1 cellular context compared by ENCODE assay signal in the genomic region with DNA sequence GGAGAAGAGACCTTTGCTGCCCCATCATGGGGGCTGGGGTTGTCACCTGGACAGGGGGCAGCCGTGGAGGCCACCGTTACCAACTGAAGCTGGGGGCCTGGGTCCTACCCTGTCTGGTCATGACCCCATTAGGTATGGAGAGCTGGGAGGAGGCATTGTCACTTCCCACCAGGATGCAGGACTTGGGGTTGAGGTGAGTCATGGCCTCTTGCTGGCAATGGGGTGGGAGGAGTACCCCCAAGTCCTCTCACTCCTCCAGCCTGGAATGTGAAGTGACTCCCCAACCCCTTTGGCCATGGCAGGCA.
TF ChIP-seq lines count a peak whose summit lies in the region.

No MANE protein-coding gene starts in this region.

TF ChIP-seq in IMR-90, 13 proteins besides CTCF, POLR2A, EP300 and RAD21:
- TF ChIP-seq CEBPB (IDR thresholded peaks at IDR 0.05; ENCODE audit: low read depth, low read length), result no peak
- no peak for TF ChIP-seq RFX5 (IDR thresholded peaks at IDR 0.05; ENCODE audit: low read depth, low read length)
- no peak for TF ChIP-seq SMC3 (IDR thresholded peaks at IDR 0.05; ENCODE audit: low read depth, low read length)
- TF ChIP-seq RCOR1 (IDR thresholded peaks at IDR 0.05; ENCODE audit: insufficient replicate concordance, low read length), result no peak
- no peak for TF ChIP-seq MAFK (IDR thresholded peaks at IDR 0.05; ENCODE audit: low read depth, low read length)
- no peak for TF ChIP-seq MAZ (IDR thresholded peaks at IDR 0.05; ENCODE audit: borderline replicate concordance, low read depth, low read length)
- TF ChIP-seq FOS (IDR thresholded peaks at IDR 0.05; ENCODE audit: low read depth, low read length), result no peak
- TF ChIP-seq, protein P1, sequence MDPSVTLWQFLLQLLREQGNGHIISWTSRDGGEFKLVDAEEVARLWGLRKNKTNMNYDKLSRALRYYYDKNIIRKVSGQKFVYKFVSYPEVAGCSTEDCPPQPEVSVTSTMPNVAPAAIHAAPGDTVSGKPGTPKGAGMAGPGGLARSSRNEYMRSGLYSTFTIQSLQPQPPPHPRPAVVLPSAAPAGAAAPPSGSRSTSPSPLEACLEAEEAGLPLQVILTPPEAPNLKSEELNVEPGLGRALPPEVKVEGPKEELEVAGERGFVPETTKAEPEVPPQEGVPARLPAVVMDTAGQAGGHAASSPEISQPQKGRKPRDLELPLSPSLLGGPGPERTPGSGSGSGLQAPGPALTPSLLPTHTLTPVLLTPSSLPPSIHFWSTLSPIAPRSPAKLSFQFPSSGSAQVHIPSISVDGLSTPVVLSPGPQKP (IDR thresholded peaks at IDR 0.05; ENCODE audit: borderline replicate concordance, low read depth, low read length), result no peak
- no peak for TF ChIP-seq BHLHE40 (IDR thresholded peaks at IDR 0.05; ENCODE audit: low read depth, low read length)
- TF ChIP-seq CHD1 (IDR thresholded peaks at IDR 0.05; ENCODE audit: low read depth, low read length), result no peak
- TF ChIP-seq, protein P2, sequence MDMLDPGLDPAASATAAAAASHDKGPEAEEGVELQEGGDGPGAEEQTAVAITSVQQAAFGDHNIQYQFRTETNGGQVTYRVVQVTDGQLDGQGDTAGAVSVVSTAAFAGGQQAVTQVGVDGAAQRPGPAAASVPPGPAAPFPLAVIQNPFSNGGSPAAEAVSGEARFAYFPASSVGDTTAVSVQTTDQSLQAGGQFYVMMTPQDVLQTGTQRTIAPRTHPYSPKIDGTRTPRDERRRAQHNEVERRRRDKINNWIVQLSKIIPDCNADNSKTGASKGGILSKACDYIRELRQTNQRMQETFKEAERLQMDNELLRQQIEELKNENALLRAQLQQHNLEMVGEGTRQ (IDR thresholded peaks at IDR 0.05; ENCODE audit: low read depth, low read length), result no peak
- no peak for TF ChIP-seq NFE2L2 (IDR thresholded peaks at IDR 0.05; ENCODE audit: low read depth, low read length)
- TF ChIP-seq MXI1 (IDR thresholded peaks at IDR 0.05; ENCODE audit: borderline replicate concordance, low read depth, low read length), result no peak
TF ChIP-seq in IMR-90: peak in this region for 0.
